Comparison of ENCODE assay signal across 9 cellular contexts in genomic region chr11:107040447-107041444, GRCh38. TPM values are rescaled to one million over a fixed set of nuclear protein-coding genes. Genes with fewer than 3 reads are reported as not detected.
DNase-seq lines count a peak whose midpoint lies in the region; ATAC-seq and TF ChIP-seq lines count a peak whose summit lies in the region.
"Had no signal": no experiment of that assay in that cellular context is flagged by ENCODE, and none has a peak within 500 bp of the region (broad histone marks: within the 10 kb centered on the region; RNA-seq: fewer than 3 reads in every experiment).

No MANE protein-coding gene starts in this region.

- H3K27ac ChIP-seq in mesendoderm (ENCODE audit: low read depth, low read length) (no peak overlapping the region), stomach (no peak overlapping the region), esophagus squamous epithelium (no peak overlapping the region)
- H3K27ac ChIP-seq: tibial nerve had no signal

- H4K8ac ChIP-seq in mesendoderm (ENCODE audit: low read depth, low read length) = no peak overlapping the region

- TF ChIP-seq POLR2A in stomach (IDR thresholded peaks at IDR 0.05) (no peak), esophagus squamous epithelium (IDR thresholded peaks at IDR 0.05) (no peak)

- no peak overlapping the region for H3K56ac ChIP-seq in mesendoderm (ENCODE audit: low read length)

- peaks cover 0 to 12% (median 1%) of the 10 kb centered on the region in 4 donors for H3K9me3 ChIP-seq in stomach
- H3K9me3 ChIP-seq in esophagus squamous epithelium = no peaks in the 10 kb centered on the region

- H2BK15ac ChIP-seq in mesendoderm (replicated peaks; ENCODE audit: low read depth) = no peak overlapping the region

- H3K23ac ChIP-seq in mesendoderm (ENCODE audit: low read length) = no peak overlapping the region

- no peak overlapping the region for H2BK5ac ChIP-seq in mesendoderm (ENCODE audit: low read length)

- H3K79me2 ChIP-seq in mesendoderm (ENCODE audit: control insufficient read depth, insufficient read depth, low read length) = no peaks in the 10 kb centered on the region

- H3K9ac ChIP-seq in mesendoderm (ENCODE audit: low read length) = no peak overlapping the region

- WGBS in mesendoderm (ENCODE audit: extremely low coverage, insufficient coverage, low lambda C conversion rate) = no CpG with 5 or more reads among the region's 3 CpGs
- 65 to 81% (median 72%) methylated on average over 3 of the region's 3 CpGs for WGBS in stomach, 5 donors
- 49% methylated on average over 3 of the region's 3 CpGs for WGBS in esophagus squamous epithelium, 2 donors

- no peaks in the 10 kb centered on the region for H3K36me3 ChIP-seq in mesendoderm (ENCODE audit: control insufficient read depth, insufficient read depth, low read length)
- no peaks in the 10 kb centered on the region for H3K36me3 ChIP-seq in stomach
- no peaks in the 10 kb centered on the region for H3K36me3 ChIP-seq in esophagus squamous epithelium
- H3K36me3 ChIP-seq: tibial nerve had no signal

- no peaks in the 10 kb centered on the region for H3K27me3 ChIP-seq in mesendoderm (ENCODE audit: insufficient read depth, low read length, poor library complexity)
- H3K27me3 ChIP-seq in stomach = no peaks in the 10 kb centered on the region
- H3K27me3 ChIP-seq in esophagus squamous epithelium = no peaks in the 10 kb centered on the region
- H3K27me3 ChIP-seq: tibial nerve had no signal

- H4K5ac ChIP-seq in mesendoderm (ENCODE audit: low read length) = no peak overlapping the region

- H3K18ac ChIP-seq in mesendoderm (ENCODE audit: low read length) = no peak overlapping the region

- TF ChIP-seq EP300 in stomach (IDR thresholded peaks at IDR 0.05) = no peak

- intact Hi-C loops in stomach (cut with DNase I; ENCODE audit: low total_unique reads) = no loop called here
- intact Hi-C loops in esophagus squamous epithelium (cut with DNase I) = no loop called here

- no peak overlapping the region for H3K4ac ChIP-seq in mesendoderm (ENCODE audit: low read depth, low read length)

- H3K4me3 ChIP-seq in mesendoderm (ENCODE audit: low read length) (no peak overlapping the region), stomach (no peak overlapping the region), esophagus squamous epithelium (no peak overlapping the region)
- H3K4me3 ChIP-seq: tibial nerve had no signal

- no peaks in the 10 kb centered on the region for H3K4me1 ChIP-seq in mesendoderm (ENCODE audit: control insufficient read depth, low read depth, low read length)
- no peaks in the 10 kb centered on the region for H3K4me1 ChIP-seq in stomach
- no peaks in the 10 kb centered on the region for H3K4me1 ChIP-seq in esophagus squamous epithelium
- H3K4me1 ChIP-seq: tibial nerve had no signal

- ATAC-seq in GM18502 (IDR thresholded peaks at IDR 0.05; ENCODE audit: poor library complexity, unreplicated experiment) = peak; percentile 39
- ATAC-seq in HG02678 (IDR thresholded peaks at IDR 0.05; ENCODE audit: unreplicated experiment) = peak; percentile 30
- no peak for ATAC-seq in omental fat pad (ENCODE audit: low FRiP score)

- no peaks in the 10 kb centered on the region for H3K79me1 ChIP-seq in mesendoderm (ENCODE audit: low read length)

- no peak for TF ChIP-seq CTCF in stomach (IDR thresholded peaks at IDR 0.05)
- no peak for TF ChIP-seq CTCF in omental fat pad (IDR thresholded peaks at IDR 0.05)
- TF ChIP-seq CTCF in esophagus squamous epithelium (IDR thresholded peaks at IDR 0.05) = no peak

- DNase-seq in RKO (ENCODE audit: low spot score) = peak; percentile 3
- peak; percentile 42 for DNase-seq in kidney glomerular epithelial cell (lab: John Stamatoyannopoulos, UW)
- no peak for DNase-seq in mesendoderm
- DNase-seq in stomach = no peak
- DNase-seq in omental fat pad (ENCODE audit: low spot score) = no peak
- DNase-seq in esophagus squamous epithelium (lab: John Stamatoyannopoulos, UW) = no peak

- no peak overlapping the region for H2AK5ac ChIP-seq in mesendoderm (ENCODE audit: low read length)

- no peak overlapping the region for H2BK120ac ChIP-seq in mesendoderm (ENCODE audit: low read depth, low read length)

- H3K4me2 ChIP-seq in mesendoderm (ENCODE audit: low read length) = no peak overlapping the region

RNA-seq across cellular contexts. Expression of gene GUCY1A2, which starts 22.5 kb away (rescaled TPM):
- 0.48 TPM for polyA plus RNA-seq in mesendoderm (2013, experiment 1 of 2)
- 0.38 TPM for polyA plus RNA-seq in mesendoderm (2013, experiment 2 of 2)
- total RNA-seq in stomach = 10 to 100 TPM in 1 of 5 donors, 1 to 10 TPM in 4; 2.6 to 15.1 (median 6.4) TPM
- under 1 TPM; 0.10 to 0.25 (median 0.15) TPM for polyA plus RNA-seq in stomach
- total RNA-seq in omental fat pad = 10 to 100 TPM in 1 of 4 donors, 1 to 10 TPM in 3; 2.8 to 26.6 (median 5.1) TPM
- 1 to 10 TPM in 2 of 4 donors, under 1 TPM in 2; 0.19 to 2.1 (median 0.86) TPM for total RNA-seq in esophagus squamous epithelium

Comparison
In these comparisons a context has a peak if more than half of its experiments do, and no peak if none do; other contexts are left out.
1. DNase-seq: peak in RKO (single experiment) and kidney glomerular epithelial cell (single experiment); none in mesendoderm (single experiment), stomach (single experiment), omental fat pad (single experiment) and esophagus squamous epithelium (single experiment).